1 cellular context compared by ENCODE assay signal in the genomic region with DNA sequence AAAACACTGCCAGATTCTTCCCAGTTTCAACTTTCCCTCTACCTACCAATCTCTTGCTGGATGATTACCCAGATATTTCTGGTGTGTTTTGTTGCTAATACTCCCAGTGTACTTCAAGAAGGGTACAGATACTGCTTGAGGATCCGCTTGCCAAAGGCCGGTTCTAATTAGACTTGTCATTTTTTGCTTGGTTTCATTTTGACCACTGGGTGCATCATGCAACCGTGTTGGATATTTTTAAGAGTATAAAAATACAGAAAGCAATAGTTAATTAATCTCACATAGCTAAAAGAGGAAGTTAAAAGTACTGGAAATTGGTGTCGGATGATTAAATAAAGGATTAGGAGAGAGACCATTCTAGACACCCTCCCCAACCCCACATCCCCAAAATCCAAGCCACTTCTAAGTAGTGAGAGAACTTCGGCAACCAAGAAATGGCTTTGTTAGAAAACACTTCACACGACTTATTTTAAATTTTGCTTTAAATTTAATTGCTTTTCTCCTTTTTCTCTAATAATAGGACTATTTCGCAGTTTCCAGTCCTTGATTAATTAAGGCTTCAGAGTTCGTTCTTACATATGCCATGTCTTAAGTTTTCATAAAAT.
TF ChIP-seq lines count a peak whose summit lies in the region.

No MANE protein-coding gene starts in this region.

TF ChIP-seq in H1, 55 proteins besides CTCF, POLR2A, EP300 and RAD21:
- TF ChIP-seq EZH2 (IDR thresholded peaks at IDR 0.05; ENCODE audit: low read depth, low read length, severe bottlenecking) (peak; percentile 46), ASH2L (IDR thresholded peaks at IDR 0.05; ENCODE audit: low read length) (no peak), MAFK (IDR thresholded peaks at IDR 0.05; ENCODE audit: low read depth, low read length) (no peak), NANOG (IDR thresholded peaks at IDR 0.05; ENCODE audit: insufficient read depth, low read depth, low read length, poor library complexity, severe bottlenecking) (no peak)
- TF ChIP-seq, protein P1, sequence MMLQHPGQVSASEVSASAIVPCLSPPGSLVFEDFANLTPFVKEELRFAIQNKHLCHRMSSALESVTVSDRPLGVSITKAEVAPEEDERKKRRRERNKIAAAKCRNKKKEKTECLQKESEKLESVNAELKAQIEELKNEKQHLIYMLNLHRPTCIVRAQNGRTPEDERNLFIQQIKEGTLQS (IDR thresholded peaks at IDR 0.05; ENCODE audit: insufficient read depth, low read depth, low read length) = no peak
